ENCODE assay signal across 20 cellular contexts in genomic region chr7:7237978-7238267, GRCh38. TPM values are rescaled to one million over a fixed set of nuclear protein-coding genes. Genes with fewer than 3 reads are reported as not detected.
A peak's percentile ranks its signal among the peaks of the same experiment; 100 is the strongest.
DNase-seq lines count a peak whose midpoint lies in the region; ATAC-seq, FAIRE-seq and TF ChIP-seq lines count a peak whose summit lies in the region.
"Had no signal": no experiment of that assay in that cellular context is flagged by ENCODE, and none has a peak within 500 bp of the region (broad histone marks: within the 10 kb centered on the region; RNA-seq: fewer than 3 reads in every experiment).

No MANE protein-coding gene starts in this region.

- TF ChIP-seq CTCF in kidney (IDR thresholded peaks at IDR 0.05; ENCODE audit: borderline replicate concordance, extremely low read depth, insufficient read depth) (no peak), WERI-Rb-1 (IDR thresholded peaks at IDR 0.05; ENCODE audit: low read depth, low read length) (no peak)

- H3K4me1 Mint-ChIP-seq in activated T-cell treated with anti-CD3 and anti-CD28 coated beads, Interleukin-2, amount 50 U/mL, for 72 hours (ENCODE audit: low read depth), result peaks cover 6% of the 10 kb centered on the region
- H3K4me1 Mint-ChIP-seq in activated T-cell treated with anti-CD3 and anti-CD28 coated beads, Interleukin-2, amount 50 U/mL, for 24 hours (ENCODE audit: low read depth), result peaks cover 32% of the 10 kb centered on the region

- no peak for ATAC-seq in activated T-cell treated with anti-CD3 and anti-CD28 coated beads, Interleukin-2, amount 50 U/mL, for 72 hours (replicated peaks in 1 of 2)
- ATAC-seq: GM12878 had no signal

- H3K4me3 Mint-ChIP-seq in activated T-cell treated with anti-CD3 and anti-CD28 coated beads, Interleukin-2, amount 50 U/mL, for 72 hours, result no peak overlapping the region
- H3K4me3 Mint-ChIP-seq in activated T-cell treated with anti-CD3 and anti-CD28 coated beads, Interleukin-2, amount 50 U/mL, for 24 hours, result no peak overlapping the region
- H3K4me3 Mint-ChIP-seq: B cell had no signal

- no peaks in the 10 kb centered on the region for H3K27me3 Mint-ChIP-seq in activated T-cell treated with anti-CD3 and anti-CD28 coated beads, Interleukin-2, amount 50 U/mL, for 72 hours (ENCODE audit: low read depth)
- no peaks in the 10 kb centered on the region for H3K27me3 Mint-ChIP-seq in activated T-cell treated with anti-CD3 and anti-CD28 coated beads, Interleukin-2, amount 50 U/mL, for 24 hours
- H3K27me3 Mint-ChIP-seq: B cell had no signal

- intact Hi-C loops in kidney (cut with DNase I), result no loop called here

- H3K27me3 ChIP-seq in iPS-20b (ENCODE audit: insufficient read depth, low read length), result no peaks in the 10 kb centered on the region
- H3K27me3 ChIP-seq in WERI-Rb-1 (ENCODE audit: insufficient read depth, low read depth, severe bottlenecking), result no peaks in the 10 kb centered on the region
- H3K27me3 ChIP-seq: SJCRH30 had no signal

- H3K9ac ChIP-seq in iPS-20b (ENCODE audit: low read depth, low read length) (peak overlapping the region; percentile 59; the same call in 1 of the 2 replicates), kidney (ENCODE audit: low read length in 2 of 2) (no peak overlapping the region)
- H3K9ac ChIP-seq: KMS-11 had no signal

- H3K36me3 ChIP-seq in iPS-20b (ENCODE audit: insufficient read depth, low read depth, low read length), result peaks cover 56% of the 10 kb centered on the region
- no peaks in the 10 kb centered on the region for H3K36me3 ChIP-seq in kidney (ENCODE audit: control insufficient read depth in 1 of 2, insufficient read depth in 2 of 2, low read length in 2 of 2)
- peaks cover 95% of the 10 kb centered on the region for H3K36me3 ChIP-seq in WERI-Rb-1

- H3K27ac ChIP-seq in caudate nucleus (ENCODE audit: low read depth, low read length) (peak overlapping the region; percentile 68), iPS-20b (ENCODE audit: low read length) (peak overlapping the region; percentile 90), substantia nigra (ENCODE audit: low read depth, low read length, poor library complexity, severe bottlenecking) (peak overlapping the region; percentile 51), kidney (ENCODE audit: low read depth in 2 of 2, low read length in 2 of 2) (no peak overlapping the region), WERI-Rb-1 (no peak overlapping the region)
- H3K27ac ChIP-seq: 22Rv1, KMS-11, PC-9, RWPE1, SJCRH30 had no signal

- H3K9me3 ChIP-seq in iPS-20b (ENCODE audit: insufficient read depth, low read depth, low read length) (no peaks in the 10 kb centered on the region), kidney (ENCODE audit: control insufficient read depth in 1 of 2, low read length in 2 of 2) (no peaks in the 10 kb centered on the region), WERI-Rb-1 (ENCODE audit: severe bottlenecking) (no peaks in the 10 kb centered on the region)
- H3K9me3 ChIP-seq: SJCRH30 had no signal

- H3K27ac Mint-ChIP-seq in activated T-cell treated with anti-CD3 and anti-CD28 coated beads, Interleukin-2, amount 50 U/mL, for 72 hours, result peak overlapping the region; percentile 81
- no peak overlapping the region for H3K27ac Mint-ChIP-seq in activated T-cell treated with anti-CD3 and anti-CD28 coated beads, Interleukin-2, amount 50 U/mL, for 24 hours
- H3K27ac Mint-ChIP-seq: B cell had no signal

- DNase-seq in activated T-cell treated with anti-CD3 and anti-CD28 coated beads, Interleukin-2, amount 50 U/mL, for 72 hours, result no peak
- no peak for DNase-seq in activated T-cell treated with anti-CD3 and anti-CD28 coated beads, Interleukin-2, amount 50 U/mL, for 24 hours
- no peak for DNase-seq in caudate nucleus (lab: John Stamatoyannopoulos, UW)
- DNase-seq in substantia nigra (lab: John Stamatoyannopoulos, UW), result no peak
- DNase-seq in kidney, result no peak
- no peak for DNase-seq in HPDE6-E6E7 (ENCODE audit: extremely low spot score)
- DNase-seq in WERI-Rb-1, result no peak
- DNase-seq: COR-L47, MV-4-11, NCI-H187, NCI-H226, PC-9, SJCRH30 had no signal

- FAIRE-seq in kidney (lab: Jason Lieb, UNC), result no peak
- FAIRE-seq: GM12878, GM19239 had no signal

- H3K4me3 ChIP-seq in iPS-20b (ENCODE audit: low read length), result peak overlapping the region; percentile 47; the same call in 1 of the 2 replicates
- H3K4me3 ChIP-seq in kidney (ENCODE audit: low read length in 2 of 2), result no peak overlapping the region
- H3K4me3 ChIP-seq in WERI-Rb-1 (ENCODE audit: low read depth, low read length), result no peak overlapping the region
- H3K4me3 ChIP-seq: GM12878, PC-9, SJCRH30 had no signal

- H3K4me1 ChIP-seq in iPS-20b (ENCODE audit: insufficient read depth, low read length) (peaks cover 36% of the 10 kb centered on the region), kidney (ENCODE audit: control insufficient read depth in 1 of 2, insufficient read depth in 1 of 2, low read depth in 1 of 2, low read length in 2 of 2) (no peaks in the 10 kb centered on the region)
- H3K4me1 ChIP-seq: SJCRH30 had no signal

- no peaks in the 10 kb centered on the region for H3K9me3 Mint-ChIP-seq in activated T-cell treated with anti-CD3 and anti-CD28 coated beads, Interleukin-2, amount 50 U/mL, for 72 hours
- no peaks in the 10 kb centered on the region for H3K9me3 Mint-ChIP-seq in activated T-cell treated with anti-CD3 and anti-CD28 coated beads, Interleukin-2, amount 50 U/mL, for 24 hours

- H3K36me3 Mint-ChIP-seq in activated T-cell treated with anti-CD3 and anti-CD28 coated beads, Interleukin-2, amount 50 U/mL, for 72 hours (ENCODE audit: insufficient read depth in 2 of 2), result peaks cover 8 to 14% of the 10 kb centered on the region in 2 donors
- H3K36me3 Mint-ChIP-seq in activated T-cell treated with anti-CD3 and anti-CD28 coated beads, Interleukin-2, amount 50 U/mL, for 24 hours (ENCODE audit: low read depth), result peaks cover 83% of the 10 kb centered on the region

RNA-seq across cellular contexts. Expression of gene C1GALT1, which starts 55.6 kb away (rescaled TPM):
- 10 to 100 TPM; 31.0 to 31.8 TPM for total RNA-seq in activated T-cell treated with anti-CD3 and anti-CD28 coated beads, Interleukin-2, amount 50 U/mL, for 72 hours
- 43.0 TPM for total RNA-seq in kidney
- polyA plus RNA-seq in kidney (ENCODE audit: insufficient read depth, low read depth, low replicate concordance), result 16.0 TPM

Comparison
In these comparisons a context has a peak if more than half of its experiments do, and no peak if none do; other contexts are left out.
1. H3K27ac ChIP-seq: peak in caudate nucleus (single experiment), iPS-20b (single experiment) and substantia nigra (single experiment); none in kidney (0 of 2) and WERI-Rb-1 (single experiment).